In the genomic region with DNA sequence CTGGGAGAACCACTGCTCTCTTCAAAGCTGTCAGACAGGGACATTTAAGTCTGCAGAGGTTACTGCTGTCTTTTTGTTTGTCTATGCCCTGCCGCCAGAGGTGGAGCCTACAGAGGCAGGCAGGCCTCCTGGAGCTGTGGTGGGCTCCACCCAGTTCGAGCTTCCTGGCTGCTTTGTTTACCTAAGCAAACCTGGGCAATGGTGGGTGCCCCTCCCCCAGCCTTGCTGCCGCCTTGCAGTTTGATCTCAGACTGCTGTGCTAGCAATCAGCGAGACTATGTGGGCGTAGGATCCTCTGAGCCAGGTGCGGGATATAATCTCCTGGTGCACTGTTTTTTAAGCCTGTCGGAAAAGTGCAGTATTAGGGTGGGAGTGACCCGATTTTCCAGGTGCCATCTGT, we compare ENCODE assay signal across 14 cellular contexts. TPM values are rescaled to one million over a fixed set of nuclear protein-coding genes. Genes with fewer than 3 reads are reported as not detected.
"Had no signal": no experiment of that assay in that cellular context is flagged by ENCODE, and none has a peak within 500 bp of the region (broad histone marks: within the 10 kb centered on the region; RNA-seq: fewer than 3 reads in every experiment).

No MANE protein-coding gene starts in this region.

RNA-seq across cellular contexts. Expression of gene NTMT2, which starts 32.6 kb away (rescaled TPM):
- total RNA-seq: stomach, subcutaneous adipose tissue, suprapubic skin, thoracic aorta, thyroid gland, tibial nerve, transverse colon, upper lobe of left lung, upper lobe of right lung, ureter, uterus, vagina had no signal
- polyA plus RNA-seq: stomach, thymus, urinary bladder had no signal
